Comparison of ENCODE assay signal across 16 cellular contexts in the genomic region with DNA sequence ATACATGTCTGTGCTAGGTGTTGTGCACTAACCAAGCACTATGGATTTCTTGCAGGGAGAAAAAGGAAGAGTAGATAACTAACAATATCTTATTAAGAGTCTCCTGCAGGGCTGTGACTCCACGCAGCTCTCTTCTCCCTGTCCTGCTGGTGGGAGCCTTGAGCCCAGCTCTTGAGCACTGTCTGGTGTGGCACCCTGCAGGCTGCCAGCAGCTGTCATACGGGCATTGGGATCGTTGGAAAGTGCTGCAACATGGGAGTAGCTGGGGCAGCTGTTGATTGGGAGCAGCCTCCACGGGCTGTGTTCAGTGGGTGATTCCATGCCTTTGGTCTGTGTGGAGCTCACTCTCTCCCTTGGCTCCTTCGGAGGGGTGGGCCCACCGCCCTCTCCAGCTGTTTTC.
"Had no signal": no experiment of that assay in that cellular context is flagged by ENCODE, and none has a peak within 500 bp of the region (broad histone marks: within the 10 kb centered on the region; RNA-seq: fewer than 3 reads in every experiment).

No MANE protein-coding gene starts in this region.

- H3K27ac ChIP-seq: psoas muscle, suprapubic skin had no signal

- H3K27me3 ChIP-seq: suprapubic skin had no signal

- DNase-seq: activated B cell treated with CpG ODN at 0.5 μM for 24 hours; activated CD4-positive, alpha-beta T cell treated with anti-CD3 and anti-CD28 coated beads, Interleukin-2, amount 10 ng/mL, durations not matched to agents 24 days and 14 days; activated naive CD4-positive, alpha-beta T cell treated with Interleukin-2 at 50 U/mL for 16 hours; caudate nucleus; effector memory CD8-positive, alpha-beta T cell; hippocampal formation; mucosa of descending colon; natural killer cell; occipital lobe; psoas muscle; stimulated activated CD4-positive, alpha-beta T cell treated with anti-CD3 and anti-CD28 coated beads, Interleukin-4, amount 100 ng/mL, for 1 hour; stimulated activated CD8-positive, alpha-beta memory T cell treated with anti-CD3 and anti-CD28 coated beads, Interleukin-4, amount 100 ng/mL, for 48 hours; stimulated activated naive CD8-positive, alpha-beta T cell treated with anti-CD3 and anti-CD28 coated beads, Interleukin-15, Interleukin-2, amounts not matched to agents 100 U/mL and 50 U/mL, for 24 hours; T-helper 17 cell had no signal

- H3K4me3 ChIP-seq: lung, mucosa of descending colon, psoas muscle, suprapubic skin had no signal

- H3K9me3 Mint-ChIP-seq: activated B cell treated with CpG ODN at 0.5 μM for 24 hours; activated CD4-positive, alpha-beta T cell treated with anti-CD3 and anti-CD28 coated beads, Interleukin-2, amount 10 ng/mL, durations not matched to agents 24 days and 14 days; effector memory CD8-positive, alpha-beta T cell; natural killer cell had no signal

- H3K27me3 Mint-ChIP-seq: activated B cell treated with CpG ODN at 0.5 μM for 24 hours; activated CD4-positive, alpha-beta T cell treated with anti-CD3 and anti-CD28 coated beads, Interleukin-2, amount 10 ng/mL, durations not matched to agents 24 days and 14 days; effector memory CD8-positive, alpha-beta T cell; T-helper 17 cell had no signal

- H3K9me3 ChIP-seq: mucosa of descending colon, psoas muscle, suprapubic skin had no signal

- H3K4me3 Mint-ChIP-seq: activated B cell treated with CpG ODN at 0.5 μM for 24 hours; activated CD4-positive, alpha-beta T cell treated with anti-CD3 and anti-CD28 coated beads, Interleukin-2, amount 10 ng/mL, durations not matched to agents 24 days and 14 days; effector memory CD8-positive, alpha-beta T cell; natural killer cell had no signal

- ATAC-seq: effector memory CD8-positive, alpha-beta T cell; mucosa of descending colon; natural killer cell; psoas muscle; stimulated activated naive CD8-positive, alpha-beta T cell treated with anti-CD3 and anti-CD28 coated beads, Interleukin-15, Interleukin-2, amounts not matched to agents 100 U/mL and 50 U/mL, for 24 hours; T-helper 17 cell had no signal

- H3K27ac Mint-ChIP-seq: activated B cell treated with CpG ODN at 0.5 μM for 24 hours; activated CD4-positive, alpha-beta T cell treated with anti-CD3 and anti-CD28 coated beads, Interleukin-2, amount 10 ng/mL, durations not matched to agents 24 days and 14 days; effector memory CD8-positive, alpha-beta T cell; natural killer cell; T-helper 17 cell had no signal

- H3K36me3 Mint-ChIP-seq: natural killer cell had no signal
